Comparison of ENCODE assay signal across 19 cellular contexts in genomic region chr11:27391336-27392015, GRCh38. TPM values are rescaled to one million over a fixed set of nuclear protein-coding genes. Genes with fewer than 3 reads are reported as not detected.
DNase-seq lines count a peak whose midpoint lies in the region; ATAC-seq and TF ChIP-seq lines count a peak whose summit lies in the region.
"Had no signal": no experiment of that assay in that cellular context is flagged by ENCODE, and none has a peak within 500 bp of the region (broad histone marks: within the 10 kb centered on the region; RNA-seq: fewer than 3 reads in every experiment).

No MANE protein-coding gene starts in this region.

- no peak overlapping the region for H3K27ac ChIP-seq in mammary epithelial cell (ENCODE audit: insufficient read depth, low read depth, low read length)
- peak overlapping the region; percentile 96 for H3K27ac ChIP-seq in VCaP
- peak overlapping the region; percentile 69 for H3K27ac ChIP-seq in suprapubic skin
- no peak overlapping the region for H3K27ac ChIP-seq in MM.1S (ENCODE audit: low read length)

- in situ Hi-C loops in mammary epithelial cell (cut with MboI; ENCODE audit: low sequenced_read_pairs in 2 of 2): no loop called here

- H4K20me1 ChIP-seq in mammary epithelial cell (ENCODE audit: insufficient read depth, low read length): no peaks in the 10 kb centered on the region
- no peaks in the 10 kb centered on the region for H4K20me1 ChIP-seq in MM.1S (ENCODE audit: insufficient read depth, low read length)

- BruUV-seq in mammary epithelial cell (replicated peaks; lab: Mats Ljungman, UMichigan): no TSS peak
- BruUV-seq in MCF 10A (replicated peaks; lab: Mats Ljungman, UMichigan): no TSS peak

- no peak overlapping the region for H3K27ac Mint-ChIP-seq in MCF 10A (ENCODE audit: low read depth, unreplicated experiment)
- H3K27ac Mint-ChIP-seq: activated naive CD4-positive, alpha-beta T cell treated with anti-CD3 and anti-CD28 coated beads, Interleukin-2, amount 50 U/mL, for 72 hours; T-helper 1 cell treated with Interleukin-12 subunit alpha and Interleukin-12 subunit beta and Interleukin-4 antibody, amounts not matched to agents 30 μg/mL and 1 μg/mL, for 36 hours had no signal

- no peaks in the 10 kb centered on the region for H3K9me3 Mint-ChIP-seq in MCF 10A (ENCODE audit: unreplicated experiment)
- H3K9me3 Mint-ChIP-seq: activated naive CD4-positive, alpha-beta T cell treated with anti-CD3 and anti-CD28 coated beads, Interleukin-2, amount 50 U/mL, for 72 hours; CD4-positive, CD25-positive, alpha-beta regulatory T cell; central memory CD8-positive, alpha-beta T cell; T-helper 1 cell treated with Interleukin-12 subunit alpha and Interleukin-12 subunit beta and Interleukin-4 antibody, amounts not matched to agents 30 μg/mL and 1 μg/mL, for 36 hours had no signal

- POLR2A ChIA-PET in MCF 10A (lab: Yijun Ruan, JAX): interaction anchor here (0.6 to 1.6 kb wide), 11 partner anchors 8 to 82 kb away, joined by 3 to 10 read pairs (median 3); partner anchors contain the start of gene LGR4

- TF ChIP-seq CTCF in mammary epithelial cell (conservative IDR thresholded peaks at IDR 0.05 in 1 of 2, IDR thresholded peaks at IDR 0.05 in 1 of 2; ENCODE audit: extremely low read depth in 1 of 2, insufficient read depth in 1 of 2, low read depth in 1 of 2, low read length in 2 of 2) (no peak), MCF 10A (IDR thresholded peaks at IDR 0.05; ENCODE audit: unreplicated experiment) (no peak), VCaP (conservative IDR thresholded peaks at IDR 0.05) (no peak), suprapubic skin (IDR thresholded peaks at IDR 0.05) (no peak), MM.1S (IDR thresholded peaks at IDR 0.05; ENCODE audit: low read length) (no peak)

- TF ChIP-seq EP300 in suprapubic skin (IDR thresholded peaks at IDR 0.05): no peak

- no peak overlapping the region for H3K4me3 ChIP-seq in mammary epithelial cell (replicated peaks in 1 of 3; ENCODE audit: insufficient read depth in 1 of 3, low read depth in 2 of 3, low read length in 3 of 3)
- no peak overlapping the region for H3K4me3 ChIP-seq in suprapubic skin
- no peak overlapping the region for H3K4me3 ChIP-seq in MM.1S (ENCODE audit: low read length)

- H3K4me1 Mint-ChIP-seq in MCF 10A (ENCODE audit: insufficient read depth, unreplicated experiment): peaks cover 22% of the 10 kb centered on the region
- H3K4me1 Mint-ChIP-seq: central memory CD8-positive, alpha-beta T cell had no signal

- H3F3A ChIP-seq in MM.1S (ENCODE audit: insufficient read depth, low read length): no peaks in the 10 kb centered on the region

- H3K4me2 ChIP-seq in mammary epithelial cell (ENCODE audit: insufficient read depth, low read depth, low read length) (peak overlapping the region; percentile 26), MM.1S (ENCODE audit: low read depth, low read length) (no peak overlapping the region)

- H2AFZ ChIP-seq in mammary epithelial cell (ENCODE audit: low read depth, low read length) (no peak overlapping the region), MM.1S (ENCODE audit: low read length) (no peak overlapping the region)

- H3K9ac ChIP-seq in mammary epithelial cell (ENCODE audit: insufficient read depth, low read length): no peak overlapping the region
- H3K9ac ChIP-seq in MM.1S (ENCODE audit: low read length): no peak overlapping the region

- no peaks in the 10 kb centered on the region for H3K27me3 Mint-ChIP-seq in MCF 10A (ENCODE audit: insufficient read depth, unreplicated experiment)
- H3K27me3 Mint-ChIP-seq: central memory CD8-positive, alpha-beta T cell had no signal

- CTCF ChIA-PET in mammary epithelial cell (lab: Charles Lee; ENCODE audit: low non-redundant PET) (no interaction called here), MCF 10A (lab: Yijun Ruan, JAX) (interaction anchor here (0.6 to 1.3 kb wide), 3 partner anchors 9 to 107 kb away, joined by 3 to 8 read pairs (median 4); no protein-coding TSS in a partner anchor)

- TF ChIP-seq POLR2A in suprapubic skin (IDR thresholded peaks at IDR 0.05): no peak

- no peak for ATAC-seq in GM21737 (IDR thresholded peaks at IDR 0.05; ENCODE audit: unreplicated experiment)
- ATAC-seq: activated naive CD4-positive, alpha-beta T cell treated with anti-CD3 and anti-CD28 coated beads, Interleukin-2, amount 50 U/mL, for 72 hours had no signal

- intact Hi-C loops in mammary epithelial cell (cut with micrococcal nuclease): loop anchor here (5.0 kb wide), 1 partner anchor 81 kb away; the partner anchor contains the start of gene LGR4
- intact Hi-C loops in MCF 10A (cut with micrococcal nuclease): no loop called here

- H3K36me3 Mint-ChIP-seq in MCF 10A (ENCODE audit: insufficient read depth, unreplicated experiment): peaks cover 6% of the 10 kb centered on the region
- H3K36me3 Mint-ChIP-seq: activated naive CD4-positive, alpha-beta T cell treated with anti-CD3 and anti-CD28 coated beads, Interleukin-2, amount 50 U/mL, for 72 hours; CD4-positive, CD25-positive, alpha-beta regulatory T cell had no signal

- no peaks in the 10 kb centered on the region for H3K9me2 ChIP-seq in MM.1S (replicated peaks; ENCODE audit: insufficient read depth, low read length)

- H3K9me3 ChIP-seq in mammary epithelial cell (replicated peaks; ENCODE audit: insufficient read depth, low read length) (no peaks in the 10 kb centered on the region), suprapubic skin (no peaks in the 10 kb centered on the region), MM.1S (replicated peaks; ENCODE audit: insufficient read depth, low read length) (no peaks in the 10 kb centered on the region)

- H3K27me3 ChIP-seq in mammary epithelial cell (ENCODE audit: insufficient read depth, low read length) (no peaks in the 10 kb centered on the region), suprapubic skin (no peaks in the 10 kb centered on the region), MM.1S (replicated peaks; ENCODE audit: insufficient read depth, low read length) (no peaks in the 10 kb centered on the region)

- dilution Hi-C loops in mammary epithelial cell (cut with HindIII; ENCODE audit: low sequenced_read_pairs): no loop called here

- H3K4me1 ChIP-seq in mammary epithelial cell (ENCODE audit: insufficient read depth, low read length) (peaks cover 48% of the 10 kb centered on the region), suprapubic skin (peaks cover 62% of the 10 kb centered on the region), MM.1S (ENCODE audit: low read length) (no peaks in the 10 kb centered on the region)

- H3K79me2 ChIP-seq in mammary epithelial cell (ENCODE audit: insufficient read depth, low read length): peaks cover 49% of the 10 kb centered on the region
- H3K79me2 ChIP-seq in MM.1S (ENCODE audit: low read length): no peaks in the 10 kb centered on the region

- H3K36me3 ChIP-seq in mammary epithelial cell (ENCODE audit: insufficient read depth, low read length) (peaks cover 7% of the 10 kb centered on the region), suprapubic skin (no peaks in the 10 kb centered on the region), MM.1S (replicated peaks; ENCODE audit: insufficient read depth, low read length) (no peaks in the 10 kb centered on the region)

- 70% methylated on average over 5 of the region's 5 CpGs for WGBS in mammary epithelial cell (ENCODE audit: low coverage, missing lambda C conversion rate)
- WGBS in suprapubic skin: 63% methylated on average over 5 of the region's 5 CpGs

- peak; percentile 30 for DNase-seq in mammary epithelial cell
- no peak for DNase-seq in MCF 10A (ENCODE audit: unreplicated experiment)
- DNase-seq in kidney tubule cell (ENCODE audit: low spot score): peak; percentile 24
- DNase-seq in suprapubic skin (ENCODE audit: low spot score in 2 of 2): no peak
- DNase-seq in MM.1S: no peak
- DNase-seq in DMS114 treated with DMSO at 0.1 percent for 48 hours (lab: John Stamatoyannopoulos, UW; ENCODE audit: unreplicated experiment): no peak
- DNase-seq: 8988T; activated CD4-positive, alpha-beta T cell treated with anti-CD3 and anti-CD28 coated beads for 1 hour; CD4-positive, CD25-positive, alpha-beta regulatory T cell; GF-D8; Kasumi-1; NCI-H1694; NCI-H524; stimulated activated CD4-positive, alpha-beta T cell treated with anti-CD3 and anti-CD28 coated beads, Interleukin-2, amount 100 ng/mL, for 48 hours had no signal

- H3K4me3 Mint-ChIP-seq in MCF 10A (ENCODE audit: unreplicated experiment): no peak overlapping the region
- H3K4me3 Mint-ChIP-seq: CD4-positive, CD25-positive, alpha-beta regulatory T cell; central memory CD8-positive, alpha-beta T cell; T-helper 1 cell treated with Interleukin-12 subunit alpha and Interleukin-12 subunit beta and Interleukin-4 antibody, amounts not matched to agents 30 μg/mL and 1 μg/mL, for 36 hours had no signal

RNA-seq across cellular contexts. Expression of gene CCDC34, which starts 28.5 kb away (rescaled TPM):
- total RNA-seq in mammary epithelial cell: 10 to 100 TPM in 1 of 2 donors, 1 to 10 TPM in 1; 2.5 to 10.4 TPM
- 5.9 TPM for polyA plus RNA-seq in mammary epithelial cell
- 1.5 TPM for polyA minus RNA-seq in mammary epithelial cell
- total RNA-seq in MCF 10A (2022): 9.0 and 11.1 TPM in 2 replicates
- 1 to 10 TPM; 3.2 to 8.0 (median 4.0) TPM for total RNA-seq in suprapubic skin

Comparison
In these comparisons a context has a peak if more than half of its experiments do, and no peak if none do; other contexts are left out.
1. DNase-seq: peak in mammary epithelial cell (single experiment) and kidney tubule cell (single experiment); none in MCF 10A (single experiment), suprapubic skin (0 of 2), MM.1S (single experiment) and DMS114 treated with DMSO at 0.1 percent for 48 hours (single experiment).
2. H3K27ac ChIP-seq: peak in VCaP (single experiment) and suprapubic skin (single experiment); none in mammary epithelial cell (single experiment) and MM.1S (single experiment).